ENCODE assay signal across 1 cellular context in genomic region chr17:46882666-46883065, GRCh38.
TF ChIP-seq lines count a peak whose summit lies in the region.

No MANE protein-coding gene starts in this region.

TF ChIP-seq in HCT116, 20 proteins besides CTCF, POLR2A, EP300 and RAD21 (continued from another document):
- no peak for TF ChIP-seq MAX (IDR thresholded peaks at IDR 0.05)
- no peak for TF ChIP-seq YY1 (IDR thresholded peaks at IDR 0.05; ENCODE audit: extremely low read depth, insufficient replicate concordance, low read depth, low read length)
- TF ChIP-seq SP1 (IDR thresholded peaks at IDR 0.05; ENCODE audit: low read depth), result no peak
- no peak for TF ChIP-seq ELF1 (IDR thresholded peaks at IDR 0.05; ENCODE audit: borderline replicate concordance, low read depth)
- no peak for TF ChIP-seq TCF7L2 (IDR thresholded peaks at IDR 0.05; ENCODE audit: borderline replicate concordance, extremely low read depth, insufficient read depth, insufficient read length)
- TF ChIP-seq EGR1 (IDR thresholded peaks at IDR 0.05; ENCODE audit: low read depth), result no peak
- TF ChIP-seq JUND (IDR thresholded peaks at IDR 0.05), result no peak
- TF ChIP-seq EZH2 (IDR thresholded peaks at IDR 0.05), result no peak
- no peak for TF ChIP-seq ZBTB33 (IDR thresholded peaks at IDR 0.05; ENCODE audit: extremely low read depth, insufficient replicate concordance, low read length)
- TF ChIP-seq CBX3 (IDR thresholded peaks at IDR 0.05; ENCODE audit: low read depth), result no peak
- no peak for TF ChIP-seq FOSL1 (IDR thresholded peaks at IDR 0.05; ENCODE audit: low read depth)
- no peak for TF ChIP-seq EZH2phosphoT487 (IDR thresholded peaks at IDR 0.05; ENCODE audit: borderline replicate concordance)
- no peak for TF ChIP-seq POLR2AphosphoS5 (IDR thresholded peaks at IDR 0.05; ENCODE audit: low read depth, low read length)
- TF ChIP-seq ATF3 (IDR thresholded peaks at IDR 0.05), result no peak
